In the genomic region with DNA sequence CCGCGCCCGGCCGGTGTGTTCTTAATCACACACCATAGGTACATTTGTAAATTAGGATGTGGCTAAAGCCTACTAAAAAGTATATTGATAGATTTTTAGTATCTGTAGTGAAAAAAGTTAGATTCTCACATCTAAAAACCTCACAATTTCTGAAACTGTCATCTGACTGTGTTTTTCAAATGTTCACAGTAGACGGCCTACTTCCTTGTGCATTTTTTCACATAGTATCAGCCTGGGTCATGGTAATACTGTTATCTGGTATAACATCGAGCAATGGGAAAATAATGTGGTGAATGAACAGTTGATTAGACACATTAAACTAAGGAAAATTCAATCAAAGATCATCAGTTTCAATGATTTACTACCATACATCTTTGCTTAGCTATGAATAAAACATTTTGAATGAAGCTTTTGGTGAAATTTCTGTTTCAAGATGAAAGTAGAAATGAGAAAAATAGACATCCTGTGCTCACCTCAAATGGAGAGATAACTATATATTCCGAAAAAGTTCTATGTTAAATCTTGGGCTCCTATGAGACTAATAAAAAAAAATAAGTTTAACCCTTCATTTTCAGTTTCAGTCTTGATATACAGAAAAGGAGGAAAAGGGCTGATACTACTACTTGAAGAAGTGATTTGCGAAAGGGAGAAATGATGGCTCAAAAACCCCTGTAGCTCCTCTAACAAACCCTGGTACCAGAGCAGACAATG, we compare ENCODE assay signal across 18 cellular contexts.
DNase-seq lines count a peak whose midpoint lies in the region; ATAC-seq, FAIRE-seq and TF ChIP-seq lines count a peak whose summit lies in the region.
"Had no signal": no experiment of that assay in that cellular context is flagged by ENCODE, and none has a peak within 500 bp of the region (broad histone marks: within the 10 kb centered on the region; RNA-seq: fewer than 3 reads in every experiment).

No MANE protein-coding gene starts in this region.

- no peaks in the 10 kb centered on the region for H3K9me3 Mint-ChIP-seq in activated T-cell treated with anti-CD3 and anti-CD28 coated beads, Interleukin-2, amount 50 U/mL, for 72 hours
- H3K9me3 Mint-ChIP-seq: CD8-positive, alpha-beta memory T cell; HFFc6 had no signal

- H3K9me3 ChIP-seq in gastroesophageal sphincter (no peaks in the 10 kb centered on the region), kidney (ENCODE audit: control insufficient read depth in 1 of 2, low read length in 2 of 2) (no peaks in the 10 kb centered on the region)
- H3K9me3 ChIP-seq: BLaER1 had no signal

- no peak for ATAC-seq in activated T-cell treated with anti-CD3 and anti-CD28 coated beads, Interleukin-2, amount 50 U/mL, for 72 hours (replicated peaks in 1 of 2)
- peak; percentile 51 for ATAC-seq in HG02571 (IDR thresholded peaks at IDR 0.05; ENCODE audit: unreplicated experiment)
- peak; percentile 41 for ATAC-seq in HG03175 (IDR thresholded peaks at IDR 0.05; ENCODE audit: unreplicated experiment)
- no peak for ATAC-seq in gastroesophageal sphincter
- no peak for ATAC-seq in GM19467 (IDR thresholded peaks at IDR 0.05; ENCODE audit: unreplicated experiment)

- H3K36me3 ChIP-seq in gastroesophageal sphincter: no peaks in the 10 kb centered on the region
- no peaks in the 10 kb centered on the region for H3K36me3 ChIP-seq in kidney (ENCODE audit: control insufficient read depth in 1 of 2, insufficient read depth in 2 of 2, low read length in 2 of 2)
- H3K36me3 ChIP-seq: BLaER1 had no signal

- FAIRE-seq in kidney (lab: Jason Lieb, UNC): no peak
- FAIRE-seq: RCC 7860 had no signal

- H3K9ac ChIP-seq in kidney (ENCODE audit: low read length in 2 of 2): no peak overlapping the region
- H3K9ac ChIP-seq: BLaER1 had no signal

- H3K4me3 Mint-ChIP-seq in activated T-cell treated with anti-CD3 and anti-CD28 coated beads, Interleukin-2, amount 50 U/mL, for 72 hours: peak overlapping the region in 1 of 2 donors; percentile 14
- H3K4me3 Mint-ChIP-seq: CD8-positive, alpha-beta memory T cell; HFFc6 had no signal

- H3K4me1 ChIP-seq in gastroesophageal sphincter (peaks cover 0 to 18% (median 0%) of the 10 kb centered on the region in 3 donors), kidney (ENCODE audit: control insufficient read depth in 1 of 2, insufficient read depth in 1 of 2, low read depth in 1 of 2, low read length in 2 of 2) (peaks cover 12 to 25% of the 10 kb centered on the region in 2 donors)
- H3K4me1 ChIP-seq: BLaER1 had no signal

- H3K27ac Mint-ChIP-seq in activated T-cell treated with anti-CD3 and anti-CD28 coated beads, Interleukin-2, amount 50 U/mL, for 72 hours: peak overlapping the region; percentile 73
- H3K27ac Mint-ChIP-seq: CD8-positive, alpha-beta memory T cell; HFFc6 had no signal

- H3K4me1 Mint-ChIP-seq in activated T-cell treated with anti-CD3 and anti-CD28 coated beads, Interleukin-2, amount 50 U/mL, for 72 hours (ENCODE audit: low read depth): peaks cover 4% of the 10 kb centered on the region

- no peak for TF ChIP-seq POLR2A in gastroesophageal sphincter (IDR thresholded peaks at IDR 0.05)

- intact Hi-C loops in kidney (cut with DNase I): no loop called here

- no peak overlapping the region for H3K27ac ChIP-seq in gastroesophageal sphincter
- no peak overlapping the region for H3K27ac ChIP-seq in kidney (ENCODE audit: low read depth in 2 of 2, low read length in 2 of 2)
- no peak overlapping the region for H3K27ac ChIP-seq in substantia nigra (ENCODE audit: low read depth, low read length, poor library complexity, severe bottlenecking)
- H3K27ac ChIP-seq: 22Rv1, BLaER1 had no signal

- no peak for DNase-seq in activated T-cell treated with anti-CD3 and anti-CD28 coated beads, Interleukin-2, amount 50 U/mL, for 72 hours
- no peak for DNase-seq in activated T-cell treated with anti-CD3 and anti-CD28 coated beads, Interleukin-2, amount 50 U/mL, for 48 hours
- DNase-seq in kidney (no peak), substantia nigra (lab: John Stamatoyannopoulos, UW) (no peak)
- DNase-seq: CD8-positive, alpha-beta memory T cell; EL; HFFc6; IMR-90; NCI-H2029; NCI-H524; SHP77 had no signal

- no peaks in the 10 kb centered on the region for H3K27me3 Mint-ChIP-seq in activated T-cell treated with anti-CD3 and anti-CD28 coated beads, Interleukin-2, amount 50 U/mL, for 72 hours (ENCODE audit: low read depth)
- H3K27me3 Mint-ChIP-seq: CD8-positive, alpha-beta memory T cell had no signal

- TF ChIP-seq EP300 in gastroesophageal sphincter (IDR thresholded peaks at IDR 0.05): no peak

- no peak for TF ChIP-seq CTCF in gastroesophageal sphincter (IDR thresholded peaks at IDR 0.05)
- TF ChIP-seq CTCF in kidney (IDR thresholded peaks at IDR 0.05; ENCODE audit: borderline replicate concordance, extremely low read depth, insufficient read depth): no peak

- WGBS in gastroesophageal sphincter (ENCODE audit: low coverage in 1 of 2), 2 donors: 96 to 99% methylated on average over 8 of the region's 8 CpGs

- H3K36me3 Mint-ChIP-seq in activated T-cell treated with anti-CD3 and anti-CD28 coated beads, Interleukin-2, amount 50 U/mL, for 72 hours (ENCODE audit: insufficient read depth in 2 of 2): peaks cover 1 to 2% of the 10 kb centered on the region in 2 donors

- no peaks in the 10 kb centered on the region for H3K27me3 ChIP-seq in gastroesophageal sphincter
- H3K27me3 ChIP-seq: BLaER1 had no signal

- H3K4me3 ChIP-seq in gastroesophageal sphincter (no peak overlapping the region), kidney (ENCODE audit: low read length in 2 of 2) (no peak overlapping the region)
- H3K4me3 ChIP-seq: BLaER1 had no signal

Comparison
In these comparisons a context has a peak if more than half of its experiments do, and no peak if none do; other contexts are left out.
1. ATAC-seq: peak in HG02571 (single experiment) and HG03175 (single experiment); none in activated T-cell treated with anti-CD3 and anti-CD28 coated beads, Interleukin-2, amount 50 U/mL, for 72 hours (0 of 2), gastroesophageal sphincter (single experiment) and GM19467 (single experiment).